14 cellular contexts compared by ENCODE assay signal in genomic region chr11:73470036-73470624, GRCh38.
DNase-seq lines count a peak whose midpoint lies in the region; ATAC-seq and TF ChIP-seq lines count a peak whose summit lies in the region.
"Had no signal": no experiment of that assay in that cellular context is flagged by ENCODE, and none has a peak within 500 bp of the region (broad histone marks: within the 10 kb centered on the region; RNA-seq: fewer than 3 reads in every experiment).

No MANE protein-coding gene starts in this region.

- H3K27me3 ChIP-seq in right atrium auricular region (no peaks in the 10 kb centered on the region), gastroesophageal sphincter (no peaks in the 10 kb centered on the region), vagina (no peaks in the 10 kb centered on the region)
- H3K27me3 ChIP-seq in naive thymus-derived CD4-positive, alpha-beta T cell (ENCODE audit: control insufficient read depth in 2 of 2, insufficient read depth in 2 of 2, low read length in 2 of 2): no peaks in the 10 kb centered on the region
- H3K27me3 ChIP-seq: MG63 had no signal

- CTCF ChIA-PET in naive thymus-derived CD4-positive, alpha-beta T cell (lab: Charles Lee): no interaction called here

- 85 to 90% methylated on average over 6 to 13 of the region's 13 CpGs for WGBS in gastroesophageal sphincter (ENCODE audit: low coverage in 1 of 2), 2 donors

- no peak for TF ChIP-seq CTCF in right atrium auricular region (IDR thresholded peaks at IDR 0.05)
- no peak for TF ChIP-seq CTCF in gastroesophageal sphincter (IDR thresholded peaks at IDR 0.05)
- TF ChIP-seq CTCF in vagina (IDR thresholded peaks at IDR 0.05): no peak

- no peaks in the 10 kb centered on the region for H3K36me3 ChIP-seq in right atrium auricular region
- H3K36me3 ChIP-seq in gastroesophageal sphincter: no peaks in the 10 kb centered on the region
- no peaks in the 10 kb centered on the region for H3K36me3 ChIP-seq in vagina
- H3K36me3 ChIP-seq in naive thymus-derived CD4-positive, alpha-beta T cell (ENCODE audit: control insufficient read depth in 2 of 3, insufficient read depth in 3 of 3, low read length in 3 of 3): no peaks in the 10 kb centered on the region
- H3K36me3 ChIP-seq: MG63 had no signal

- no peaks in the 10 kb centered on the region for H3K9me3 ChIP-seq in right atrium auricular region
- no peaks in the 10 kb centered on the region for H3K9me3 ChIP-seq in gastroesophageal sphincter
- H3K9me3 ChIP-seq in vagina: no peaks in the 10 kb centered on the region
- H3K9me3 ChIP-seq in naive thymus-derived CD4-positive, alpha-beta T cell (ENCODE audit: control insufficient read depth in 2 of 3, low read length in 3 of 3): no peaks in the 10 kb centered on the region
- H3K9me3 ChIP-seq: MG63 had no signal

- H3K4me1 ChIP-seq in right atrium auricular region (peaks cover 0 to 51% of the 10 kb centered on the region in 2 donors), gastroesophageal sphincter (peaks cover 9 to 47% (median 23%) of the 10 kb centered on the region in 3 donors), vagina (no peaks in the 10 kb centered on the region)
- H3K4me1 ChIP-seq in naive thymus-derived CD4-positive, alpha-beta T cell (ENCODE audit: control insufficient read depth in 2 of 2, insufficient read depth in 2 of 2, low read length in 2 of 2): no peaks in the 10 kb centered on the region

- TF ChIP-seq POLR2A in gastroesophageal sphincter (IDR thresholded peaks at IDR 0.05) (no peak), vagina (IDR thresholded peaks at IDR 0.05) (no peak)

- intact Hi-C loops in Right ventricle myocardium superior (cut with DNase I): no loop called here
- intact Hi-C loops in vagina (cut with DNase I): no loop called here
- intact Hi-C loops in naive thymus-derived CD4-positive, alpha-beta T cell (cut with micrococcal nuclease): loop anchor here in 1 of 2 donors (10.0 kb wide), 1 partner anchor 195 kb away; no protein-coding TSS in a partner anchor

- no peak overlapping the region for H3K4me3 ChIP-seq in right atrium auricular region
- H3K4me3 ChIP-seq in gastroesophageal sphincter: no peak overlapping the region
- H3K4me3 ChIP-seq in vagina: no peak overlapping the region
- H3K4me3 ChIP-seq in naive thymus-derived CD4-positive, alpha-beta T cell (ENCODE audit: low read length): no peak overlapping the region
- H3K4me3 ChIP-seq: MG63 had no signal

- H3K27ac ChIP-seq in right atrium auricular region (peak overlapping the region; percentile 64 to 88), gastroesophageal sphincter (peak overlapping the region in 3 of 4 donors; percentile 43 to 69 (median 60)), vagina (peak overlapping the region; percentile 10)
- no peak overlapping the region for H3K27ac ChIP-seq in naive thymus-derived CD4-positive, alpha-beta T cell (ENCODE audit: low read depth, low read length)

- peak overlapping the region in 1 of 9 donors; percentile 71 for H3K27ac Mint-ChIP-seq in naive thymus-derived CD4-positive, alpha-beta T cell
- H3K27ac Mint-ChIP-seq: HFFc6 had no signal

- peaks cover 0 to 26% (median 14%) of the 10 kb centered on the region in 5 donors for H3K36me3 Mint-ChIP-seq in naive thymus-derived CD4-positive, alpha-beta T cell

- POLR2A ChIA-PET in naive thymus-derived CD4-positive, alpha-beta T cell (lab: Charles Lee): no interaction called here

- ATAC-seq in Right ventricle myocardium superior (ENCODE audit: poor library complexity): no peak
- no peak for ATAC-seq in gastroesophageal sphincter
- no peak for ATAC-seq in naive thymus-derived CD4-positive, alpha-beta T cell
- ATAC-seq: PC-3 had no signal

- H3K4me1 Mint-ChIP-seq in naive thymus-derived CD4-positive, alpha-beta T cell: peaks cover 0 to 15% (median 2%) of the 10 kb centered on the region in 7 donors

- no peak for DNase-seq in right atrium auricular region (ENCODE audit: low spot score)
- no peak for DNase-seq in Right ventricle myocardium superior
- DNase-seq in SK-MEL-5 (ENCODE audit: low read depth, low spot score): peak; percentile 50
- DNase-seq in vagina (ENCODE audit: extremely low spot score in 2 of 2): no peak
- DNase-seq in naive thymus-derived CD4-positive, alpha-beta T cell: no peak
- DNase-seq in COLO668 (lab: John Stamatoyannopoulos, UW; ENCODE audit: unreplicated experiment): no peak
- DNase-seq in DMS 273 treated with DMSO at 0.1 percent for 48 hours (lab: John Stamatoyannopoulos, UW): no peak
- DNase-seq: CD8-positive, alpha-beta memory T cell; HFFc6; KG1; MG63; NCI-H1694 treated with DMSO at 0.1 percent for 48 hours; PC-3 had no signal

- no peaks in the 10 kb centered on the region for H3K27me3 Mint-ChIP-seq in naive thymus-derived CD4-positive, alpha-beta T cell
- H3K27me3 Mint-ChIP-seq: CD8-positive, alpha-beta memory T cell had no signal

- in situ Hi-C loops in SK-MEL-5 (cut with HindIII; ENCODE audit: low pct_unique_long_range_greater_than_20kb, low sequenced_read_pairs): no loop called here

- TF ChIP-seq EP300 in gastroesophageal sphincter (IDR thresholded peaks at IDR 0.05): no peak

- H3K4me3 Mint-ChIP-seq in naive thymus-derived CD4-positive, alpha-beta T cell: no peak overlapping the region
- H3K4me3 Mint-ChIP-seq: CD8-positive, alpha-beta memory T cell; HFFc6 had no signal

- no peaks in the 10 kb centered on the region for H3K9me3 Mint-ChIP-seq in naive thymus-derived CD4-positive, alpha-beta T cell
- H3K9me3 Mint-ChIP-seq: CD8-positive, alpha-beta memory T cell; HFFc6 had no signal
